ENCODE assay signal across 7 cellular contexts in the genomic region with DNA sequence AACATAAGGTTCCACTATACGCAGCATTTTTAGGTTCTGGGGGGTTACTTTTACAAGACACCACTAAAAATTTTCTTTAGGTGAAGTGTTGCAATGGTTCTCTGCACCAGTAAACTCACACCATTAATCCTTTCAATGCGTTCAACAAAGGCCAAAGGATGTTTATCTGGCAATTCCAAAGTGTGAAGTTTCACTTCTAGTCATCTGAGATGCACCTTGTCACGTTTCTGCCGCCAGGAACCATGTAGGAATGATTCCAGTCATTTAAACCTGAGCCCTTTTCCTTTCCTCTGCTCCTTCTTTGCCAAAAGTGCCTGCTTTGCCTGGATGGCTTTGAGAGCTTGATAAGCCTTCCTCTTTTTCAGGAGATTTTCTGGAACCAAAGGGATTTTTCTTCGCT.
"Had no signal": no experiment of that assay in that cellular context is flagged by ENCODE, and none has a peak within 500 bp of the region (broad histone marks: within the 10 kb centered on the region; RNA-seq: fewer than 3 reads in every experiment).

No MANE protein-coding gene starts in this region.

- H3K27ac Mint-ChIP-seq: IgD-negative memory B cell had no signal

- DNase-seq: IMR-90, KBM-7, KG1 had no signal

- H3K9me3 Mint-ChIP-seq: IgD-negative memory B cell had no signal

- H3K9ac ChIP-seq: KMS-11 had no signal

- H3K4me3 Mint-ChIP-seq: IgD-negative memory B cell had no signal

- FAIRE-seq: HTR-8/SVneo had no signal

- H3K4me2 ChIP-seq: KMS-11 had no signal

- H3K27me3 Mint-ChIP-seq: IgD-negative memory B cell had no signal

- H3K27ac ChIP-seq: HL-60, KMS-11 had no signal

- H3K36me3 Mint-ChIP-seq: IgD-negative memory B cell had no signal
